14 cellular contexts compared by ENCODE assay signal in the genomic region with DNA sequence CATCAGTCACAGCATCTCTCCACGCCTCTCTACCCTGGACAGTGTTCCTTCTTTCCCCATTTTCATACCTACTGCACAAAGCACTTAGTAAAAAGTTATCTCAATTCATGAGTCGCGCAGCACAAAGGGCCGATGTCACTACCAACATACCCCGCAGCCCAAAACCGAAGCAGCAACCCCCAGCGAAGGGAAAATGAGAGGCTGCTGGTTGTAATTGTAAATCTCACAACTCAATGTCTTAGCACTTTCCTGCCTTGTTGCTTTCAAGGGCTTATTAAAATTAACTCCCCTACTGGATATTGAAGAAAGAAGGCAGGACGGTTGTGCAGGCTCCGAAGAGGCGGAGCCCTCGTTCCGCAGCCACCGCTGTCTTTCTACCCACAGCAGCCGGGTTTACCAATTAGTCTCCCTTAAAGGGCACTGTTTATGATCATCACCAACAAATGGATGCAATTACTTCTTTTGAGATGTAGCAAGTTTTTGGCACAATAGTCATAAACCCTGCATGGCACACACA. TPM values are rescaled to one million over a fixed set of nuclear protein-coding genes. Genes with fewer than 3 reads are reported as not detected.
DNase-seq lines count a peak whose midpoint lies in the region; ATAC-seq and TF ChIP-seq lines count a peak whose summit lies in the region.
"Had no signal": no experiment of that assay in that cellular context is flagged by ENCODE, and none has a peak within 500 bp of the region (broad histone marks: within the 10 kb centered on the region; RNA-seq: fewer than 3 reads in every experiment).

No MANE protein-coding gene starts in this region.

- DNase-seq in AG04450 (ENCODE audit: low read depth, low spot score) = no peak
- DNase-seq in SJSA1 (ENCODE audit: low read depth in 1 of 2, low spot score in 2 of 2) = no peak
- DNase-seq in fibroblast of mammary gland (ENCODE audit: low read depth) = no peak
- no peak for DNase-seq in psoas muscle
- no peak for DNase-seq in ovary
- no peak for DNase-seq in RKO (ENCODE audit: low spot score)
- DNase-seq: activated CD8-positive, alpha-beta T cell treated with anti-CD3 and anti-CD28 coated beads, Interleukin-2, amount 10 ng/mL, durations not matched to agents 7 days and 5 days; activated naive CD4-positive, alpha-beta T cell treated with anti-CD3 and anti-CD28 coated beads, Interleukin-2, amount 10 ng/mL, durations not matched to agents 7 days and 5 days; Kasumi-1; NCI-H345; Peyer's patch; retina had no signal

- no peaks in the 10 kb centered on the region; the same call in 1 of the 2 replicates for H3K9me3 ChIP-seq in AG04450 (ENCODE audit: control insufficient read depth, insufficient read depth, low read length)
- H3K9me3 ChIP-seq in SJSA1 (replicated peaks) = no peaks in the 10 kb centered on the region
- no peaks in the 10 kb centered on the region for H3K9me3 ChIP-seq in psoas muscle
- no peaks in the 10 kb centered on the region for H3K9me3 ChIP-seq in ovary
- H3K9me3 ChIP-seq: Peyer's patch had no signal

- no peak for TF ChIP-seq EP300 in ovary (IDR thresholded peaks at IDR 0.05)

- no peak for TF ChIP-seq POLR2A in ovary (IDR thresholded peaks at IDR 0.05)

- H3K27ac ChIP-seq in AG04450 (ENCODE audit: low read depth, low read length) (peak overlapping the region; percentile 94), SJSA1 (peak overlapping the region; percentile 77), psoas muscle (peak overlapping the region; percentile 80), ovary (no peak overlapping the region)

- CTCF ChIA-PET in AG04450 (lab: Charles Lee) = no interaction called here

- H3K27me3 ChIP-seq in AG04450 (ENCODE audit: control insufficient read depth, insufficient read depth, low read length) (no peaks in the 10 kb centered on the region), SJSA1 (replicated peaks) (no peaks in the 10 kb centered on the region), psoas muscle (ENCODE audit: insufficient read depth in 3 of 3, low read length in 2 of 3) (no peaks in the 10 kb centered on the region), ovary (no peaks in the 10 kb centered on the region)
- H3K27me3 ChIP-seq: Peyer's patch had no signal

- H3K36me3 ChIP-seq in SJSA1 (peaks cover 11% of the 10 kb centered on the region), psoas muscle (ENCODE audit: insufficient read depth in 1 of 2, low read depth in 1 of 2) (no peaks in the 10 kb centered on the region), ovary (no peaks in the 10 kb centered on the region)
- H3K36me3 ChIP-seq: Peyer's patch had no signal

- peak overlapping the region; percentile 53 for H3K4me3 ChIP-seq in AG04450 (ENCODE audit: low read depth, low read length)
- peak overlapping the region; percentile 32 for H3K4me3 ChIP-seq in SJSA1
- H3K4me3 ChIP-seq in fibroblast of mammary gland (ENCODE audit: control insufficient read depth, low read depth, low read length) = peak overlapping the region; percentile 61
- peak overlapping the region; percentile 43 for H3K4me3 ChIP-seq in psoas muscle
- no peak overlapping the region for H3K4me3 ChIP-seq in ovary
- H3K4me3 ChIP-seq: Peyer's patch had no signal

- peaks cover 27% of the 10 kb centered on the region for H3K4me1 ChIP-seq in SJSA1 (replicated peaks)
- peaks cover 41% of the 10 kb centered on the region for H3K4me1 ChIP-seq in psoas muscle
- H3K4me1 ChIP-seq in ovary (ENCODE audit: insufficient read depth) = peaks cover 11% of the 10 kb centered on the region

- no peak for ATAC-seq in psoas muscle
- no peak for ATAC-seq in GM18861 (IDR thresholded peaks at IDR 0.05; ENCODE audit: unreplicated experiment)
- no peak for ATAC-seq in HG02938 (IDR thresholded peaks at IDR 0.05; ENCODE audit: unreplicated experiment)
- ATAC-seq: activated CD8-positive, alpha-beta T cell treated with anti-CD3 and anti-CD28 coated beads, Interleukin-2, amount 10 ng/mL, durations not matched to agents 7 days and 5 days had no signal

- intact Hi-C loops in psoas muscle (cut with DNase I) = loop anchor here (5.0 kb wide), 3 partner anchors 56 to 171 kb away; no protein-coding TSS in a partner anchor
- intact Hi-C loops in ovary (cut with DNase I) = loop anchor here in 3 of 4 donors (10.0 kb wide), 3 partner anchors 148 to 372 kb away; a partner anchor contains a TSS

- WGBS in psoas muscle, 3 donors = 90 to 93% (median 92%) methylated on average over 14 of the region's 14 CpGs
- 84 to 91% (median 88%) methylated on average over 14 of the region's 14 CpGs for WGBS in ovary, 3 donors

- POLR2A ChIA-PET in AG04450 (lab: Yijun Ruan, JAX) = interaction anchor here (0.6 kb wide), 1 partner anchor 67 kb away, joined by 5 read pairs; no protein-coding TSS in a partner anchor

- TF ChIP-seq CTCF in AG04450 (IDR thresholded peaks at IDR 0.05; ENCODE audit: low read depth, low read length) (no peak), fibroblast of mammary gland (conservative IDR thresholded peaks at IDR 0.05; ENCODE audit: control insufficient read depth, insufficient read depth, low read depth, low read length) (no peak), psoas muscle (IDR thresholded peaks at IDR 0.05) (no peak), ovary (IDR thresholded peaks at IDR 0.05) (no peak)

RNA-seq across cellular contexts. Expression of a gene that starts 6.5 kb away (rescaled TPM):
- 9.6 and 12.9 TPM in 2 replicates for polyA plus RNA-seq in AG04450 (2011; rRNA removed)
- polyA minus RNA-seq in AG04450 (2011; rRNA and poly(A)+ RNA removed) = 23.0 and 23.9 TPM in 2 replicates
- 14.0 and 17.5 TPM in 2 replicates for total RNA-seq in SJSA1 (2014; rRNA removed; shearing (Covaris generic))
- 10 to 100 TPM; 25.0 to 32.0 (median 30.4) TPM for total RNA-seq in psoas muscle
- polyA plus RNA-seq in psoas muscle = 10 to 100 TPM in 2 of 3 donors, 1 to 10 TPM in 1; 7.7 to 17.1 (median 10.3) TPM
- 10 to 100 TPM; 13.9 to 29.4 (median 23.9) TPM for total RNA-seq in ovary
- polyA plus RNA-seq in ovary = 10 to 100 TPM; 10.1 to 12.7 TPM

Comparison
In these comparisons a context has a peak if more than half of its experiments do, and no peak if none do; other contexts are left out.
1. H3K27ac ChIP-seq: peak in AG04450 (single experiment), SJSA1 (single experiment) and psoas muscle (single experiment); none in ovary (0 of 2).